1 cellular context compared by ENCODE assay signal in the genomic region with DNA sequence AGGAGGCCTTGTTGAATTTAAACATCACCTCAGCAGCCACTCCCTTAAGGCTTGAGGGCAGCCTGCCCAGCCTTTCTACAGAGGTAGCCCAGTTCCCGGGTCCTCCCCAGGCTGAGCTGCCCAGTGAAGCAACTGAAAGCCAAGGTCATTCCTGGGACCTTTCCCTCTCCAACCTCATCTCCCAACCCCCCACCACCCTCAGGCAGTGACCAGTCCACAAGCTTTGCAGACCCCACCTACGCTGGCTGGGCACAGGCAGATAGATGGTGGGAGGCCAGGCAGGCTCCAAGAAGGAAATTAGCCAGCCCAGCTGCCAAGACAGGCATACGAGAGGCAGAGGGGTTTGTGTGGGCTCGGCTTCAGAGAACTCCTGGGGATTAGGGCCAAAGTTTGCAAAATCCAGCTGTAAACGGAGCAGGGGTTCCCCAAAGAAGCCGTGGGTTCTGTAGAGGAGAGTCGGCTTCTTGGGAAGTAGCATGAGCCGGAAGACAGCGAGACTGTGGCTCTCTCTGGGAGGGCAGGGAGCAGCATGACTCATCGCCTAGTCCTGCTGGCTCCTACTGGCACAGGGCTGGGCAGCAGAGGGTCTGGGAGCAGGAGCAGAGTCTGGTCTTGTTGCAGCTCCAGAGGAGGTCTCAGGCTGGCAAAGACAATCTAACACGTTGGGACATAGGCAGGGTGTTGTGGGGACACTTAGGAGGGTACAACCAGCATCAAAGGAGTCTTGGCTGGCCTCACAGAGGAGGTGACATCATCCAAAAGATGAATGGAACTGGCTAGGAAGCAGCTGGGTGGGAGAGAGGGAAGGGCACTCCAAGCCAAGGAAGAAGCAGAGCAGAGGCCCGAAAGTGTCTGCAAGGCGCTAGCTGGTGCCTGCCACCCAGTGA.
TF ChIP-seq lines count a peak whose summit lies in the region.

No MANE protein-coding gene starts in this region.

TF ChIP-seq in HepG2, 621 proteins besides CTCF, POLR2A, EP300 and RAD21 (continued from another document):
- TF ChIP-seq KAT8 (CRISPR knock-in tag; IDR thresholded peaks at IDR 0.05): 0 out of 2 replicates have a peak, but pooled peaks have one; percentile 32
- TF ChIP-seq JUNB (CRISPR knock-in tag; IDR thresholded peaks at IDR 0.05; ENCODE audit: borderline replicate concordance): peak; percentile 46; the same call in 1 of the 2 replicates
- 0 out of 2 replicates have a peak, but pooled peaks have one; percentile 10 for TF ChIP-seq SP5 (CRISPR knock-in tag; IDR thresholded peaks at IDR 0.05; ENCODE audit: borderline replicate concordance, low read depth)
- TF ChIP-seq SKI (IDR thresholded peaks at IDR 0.05; ENCODE audit: partially characterized antibody): peak; percentile 9
- TF ChIP-seq, protein P1, sequence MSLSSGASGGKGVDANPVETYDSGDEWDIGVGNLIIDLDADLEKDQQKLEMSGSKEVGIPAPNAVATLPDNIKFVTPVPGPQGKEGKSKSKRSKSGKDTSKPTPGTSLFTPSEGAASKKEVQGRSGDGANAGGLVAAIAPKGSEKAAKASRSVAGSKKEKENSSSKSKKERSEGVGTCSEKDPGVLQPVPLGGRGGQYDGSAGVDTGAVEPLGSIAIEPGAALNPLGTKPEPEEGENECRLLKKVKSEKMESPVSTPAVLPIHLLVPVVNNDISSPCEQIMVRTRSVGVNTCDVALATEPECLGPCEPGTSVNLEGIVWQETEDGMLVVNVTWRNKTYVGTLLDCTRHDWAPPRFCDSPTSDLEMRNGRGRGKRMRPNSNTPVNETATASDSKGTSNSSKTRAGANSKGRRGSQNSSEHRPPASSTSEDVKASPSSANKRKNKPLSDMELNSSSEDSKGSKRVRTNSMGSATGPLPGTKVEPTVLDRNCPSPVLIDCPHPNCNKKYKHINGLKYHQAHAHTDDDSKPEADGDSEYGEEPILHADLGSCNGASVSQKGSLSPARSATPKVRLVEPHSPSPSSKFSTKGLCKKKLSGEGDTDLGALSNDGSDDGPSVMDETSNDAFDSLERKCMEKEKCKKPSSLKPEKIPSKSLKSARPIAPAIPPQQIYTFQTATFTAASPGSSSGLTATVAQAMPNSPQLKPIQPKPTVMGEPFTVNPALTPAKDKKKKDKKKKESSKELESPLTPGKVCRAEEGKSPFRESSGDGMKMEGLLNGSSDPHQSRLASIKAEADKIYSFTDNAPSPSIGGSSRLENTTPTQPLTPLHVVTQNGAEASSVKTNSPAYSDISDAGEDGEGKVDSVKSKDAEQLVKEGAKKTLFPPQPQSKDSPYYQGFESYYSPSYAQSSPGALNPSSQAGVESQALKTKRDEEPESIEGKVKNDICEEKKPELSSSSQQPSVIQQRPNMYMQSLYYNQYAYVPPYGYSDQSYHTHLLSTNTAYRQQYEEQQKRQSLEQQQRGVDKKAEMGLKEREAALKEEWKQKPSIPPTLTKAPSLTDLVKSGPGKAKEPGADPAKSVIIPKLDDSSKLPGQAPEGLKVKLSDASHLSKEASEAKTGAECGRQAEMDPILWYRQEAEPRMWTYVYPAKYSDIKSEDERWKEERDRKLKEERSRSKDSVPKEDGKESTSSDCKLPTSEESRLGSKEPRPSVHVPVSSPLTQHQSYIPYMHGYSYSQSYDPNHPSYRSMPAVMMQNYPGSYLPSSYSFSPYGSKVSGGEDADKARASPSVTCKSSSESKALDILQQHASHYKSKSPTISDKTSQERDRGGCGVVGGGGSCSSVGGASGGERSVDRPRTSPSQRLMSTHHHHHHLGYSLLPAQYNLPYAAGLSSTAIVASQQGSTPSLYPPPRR (CRISPR knock-in tag; IDR thresholded peaks at IDR 0.05; ENCODE audit: borderline replicate concordance): 0 out of 2 replicates have a peak, but pooled peaks have one; percentile 20
- peak; percentile 17; the same call in 1 of the 2 replicates for TF ChIP-seq RARA (CRISPR knock-in tag; IDR thresholded peaks at IDR 0.05)
- 0 out of 2 replicates have a peak, but pooled peaks have one; percentile 48 for TF ChIP-seq ZNF296 (CRISPR knock-in tag; conservative IDR thresholded peaks at IDR 0.05)
- peak; percentile 64; the same call in 1 of the 2 replicates for TF ChIP-seq ELF3 (CRISPR knock-in tag; IDR thresholded peaks at IDR 0.05)
- 0 out of 2 replicates have a peak, but pooled peaks have one; percentile 27 for TF ChIP-seq ZNF124 (CRISPR knock-in tag; IDR thresholded peaks at IDR 0.05)
- TF ChIP-seq, protein P2, sequence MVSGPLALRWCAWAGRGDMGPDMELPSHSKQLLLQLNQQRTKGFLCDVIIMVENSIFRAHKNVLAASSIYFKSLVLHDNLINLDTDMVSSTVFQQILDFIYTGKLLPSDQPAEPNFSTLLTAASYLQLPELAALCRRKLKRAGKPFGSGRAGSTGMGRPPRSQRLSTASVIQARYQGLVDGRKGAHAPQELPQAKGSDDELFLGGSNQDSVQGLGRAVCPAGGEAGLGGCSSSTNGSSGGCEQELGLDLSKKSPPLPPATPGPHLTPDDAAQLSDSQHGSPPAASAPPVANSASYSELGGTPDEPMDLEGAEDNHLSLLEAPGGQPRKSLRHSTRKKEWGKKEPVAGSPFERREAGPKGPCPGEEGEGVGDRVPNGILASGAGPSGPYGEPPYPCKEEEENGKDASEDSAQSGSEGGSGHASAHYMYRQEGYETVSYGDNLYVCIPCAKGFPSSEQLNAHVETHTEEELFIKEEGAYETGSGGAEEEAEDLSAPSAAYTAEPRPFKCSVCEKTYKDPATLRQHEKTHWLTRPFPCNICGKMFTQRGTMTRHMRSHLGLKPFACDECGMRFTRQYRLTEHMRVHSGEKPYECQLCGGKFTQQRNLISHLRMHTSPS (CRISPR knock-in tag; IDR thresholded peaks at IDR 0.05; ENCODE audit: low read depth): peak; percentile 87
- peak; percentile 45; the same call in 1 of the 2 replicates for TF ChIP-seq GATAD2A (CRISPR knock-in tag; IDR thresholded peaks at IDR 0.05)
- TF ChIP-seq TARDBP (CRISPR knock-in tag; IDR thresholded peaks at IDR 0.05): 0 out of 2 replicates have a peak, but pooled peaks have one; percentile 34
- 0 out of 2 replicates have a peak, but pooled peaks have one; percentile 27 for TF ChIP-seq ZFY (CRISPR knock-in tag; IDR thresholded peaks at IDR 0.05)
- TF ChIP-seq TRIM24 (CRISPR knock-in tag; IDR thresholded peaks at IDR 0.05): no peak
- TF ChIP-seq JUND (CRISPR knock-in tag; IDR thresholded peaks at IDR 0.05): peak; percentile 97
- peak; percentile 30 for TF ChIP-seq ZFX (CRISPR knock-in tag; IDR thresholded peaks at IDR 0.05; ENCODE audit: low read depth)
- TF ChIP-seq ZNF350 (CRISPR knock-in tag; IDR thresholded peaks at IDR 0.05; ENCODE audit: borderline replicate concordance, low read depth): peak; percentile 45; the same call in 1 of the 2 replicates
- no peak for TF ChIP-seq NKX3-1 (CRISPR knock-in tag; IDR thresholded peaks at IDR 0.05)
- TF ChIP-seq NFYC (CRISPR knock-in tag; IDR thresholded peaks at IDR 0.05): no peak
- TF ChIP-seq CBFB (CRISPR knock-in tag; IDR thresholded peaks at IDR 0.05): no peak
- TF ChIP-seq ELF1 (CRISPR knock-in tag; IDR thresholded peaks at IDR 0.05): 0 out of 2 replicates have a peak, but pooled peaks have one; percentile 47
- TF ChIP-seq ARNTL (CRISPR knock-in tag; IDR thresholded peaks at IDR 0.05): peak; percentile 45; the same call in 1 of the 2 replicates
- TF ChIP-seq NFIC (IDR thresholded peaks at IDR 0.05; ENCODE audit: low read length): no peak
- TF ChIP-seq, protein P3, sequence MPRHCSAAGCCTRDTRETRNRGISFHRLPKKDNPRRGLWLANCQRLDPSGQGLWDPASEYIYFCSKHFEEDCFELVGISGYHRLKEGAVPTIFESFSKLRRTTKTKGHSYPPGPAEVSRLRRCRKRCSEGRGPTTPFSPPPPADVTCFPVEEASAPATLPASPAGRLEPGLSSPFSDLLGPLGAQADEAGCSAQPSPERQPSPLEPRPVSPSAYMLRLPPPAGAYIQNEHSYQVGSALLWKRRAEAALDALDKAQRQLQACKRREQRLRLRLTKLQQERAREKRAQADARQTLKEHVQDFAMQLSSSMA (CRISPR knock-in tag; IDR thresholded peaks at IDR 0.05): 0 out of 2 replicates have a peak, but pooled peaks have one; percentile 26
- no peak for TF ChIP-seq LCORL (IDR thresholded peaks at IDR 0.05)
- peak; percentile 68; the same call in 1 of the 2 replicates for TF ChIP-seq LCORL (CRISPR knock-in tag; IDR thresholded peaks at IDR 0.05)
- TF ChIP-seq, protein P4, sequence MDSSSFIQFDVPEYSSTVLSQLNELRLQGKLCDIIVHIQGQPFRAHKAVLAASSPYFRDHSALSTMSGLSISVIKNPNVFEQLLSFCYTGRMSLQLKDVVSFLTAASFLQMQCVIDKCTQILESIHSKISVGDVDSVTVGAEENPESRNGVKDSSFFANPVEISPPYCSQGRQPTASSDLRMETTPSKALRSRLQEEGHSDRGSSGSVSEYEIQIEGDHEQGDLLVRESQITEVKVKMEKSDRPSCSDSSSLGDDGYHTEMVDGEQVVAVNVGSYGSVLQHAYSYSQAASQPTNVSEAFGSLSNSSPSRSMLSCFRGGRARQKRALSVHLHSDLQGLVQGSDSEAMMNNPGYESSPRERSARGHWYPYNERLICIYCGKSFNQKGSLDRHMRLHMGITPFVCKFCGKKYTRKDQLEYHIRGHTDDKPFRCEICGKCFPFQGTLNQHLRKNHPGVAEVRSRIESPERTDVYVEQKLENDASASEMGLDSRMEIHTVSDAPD (CRISPR knock-in tag; IDR thresholded peaks at IDR 0.05): 0 out of 2 replicates have a peak, but pooled peaks have one; percentile 39
- 0 out of 2 replicates have a peak, but pooled peaks have one; percentile 24 for TF ChIP-seq SALL1 (CRISPR knock-in tag; IDR thresholded peaks at IDR 0.05)
- TF ChIP-seq, protein P5, sequence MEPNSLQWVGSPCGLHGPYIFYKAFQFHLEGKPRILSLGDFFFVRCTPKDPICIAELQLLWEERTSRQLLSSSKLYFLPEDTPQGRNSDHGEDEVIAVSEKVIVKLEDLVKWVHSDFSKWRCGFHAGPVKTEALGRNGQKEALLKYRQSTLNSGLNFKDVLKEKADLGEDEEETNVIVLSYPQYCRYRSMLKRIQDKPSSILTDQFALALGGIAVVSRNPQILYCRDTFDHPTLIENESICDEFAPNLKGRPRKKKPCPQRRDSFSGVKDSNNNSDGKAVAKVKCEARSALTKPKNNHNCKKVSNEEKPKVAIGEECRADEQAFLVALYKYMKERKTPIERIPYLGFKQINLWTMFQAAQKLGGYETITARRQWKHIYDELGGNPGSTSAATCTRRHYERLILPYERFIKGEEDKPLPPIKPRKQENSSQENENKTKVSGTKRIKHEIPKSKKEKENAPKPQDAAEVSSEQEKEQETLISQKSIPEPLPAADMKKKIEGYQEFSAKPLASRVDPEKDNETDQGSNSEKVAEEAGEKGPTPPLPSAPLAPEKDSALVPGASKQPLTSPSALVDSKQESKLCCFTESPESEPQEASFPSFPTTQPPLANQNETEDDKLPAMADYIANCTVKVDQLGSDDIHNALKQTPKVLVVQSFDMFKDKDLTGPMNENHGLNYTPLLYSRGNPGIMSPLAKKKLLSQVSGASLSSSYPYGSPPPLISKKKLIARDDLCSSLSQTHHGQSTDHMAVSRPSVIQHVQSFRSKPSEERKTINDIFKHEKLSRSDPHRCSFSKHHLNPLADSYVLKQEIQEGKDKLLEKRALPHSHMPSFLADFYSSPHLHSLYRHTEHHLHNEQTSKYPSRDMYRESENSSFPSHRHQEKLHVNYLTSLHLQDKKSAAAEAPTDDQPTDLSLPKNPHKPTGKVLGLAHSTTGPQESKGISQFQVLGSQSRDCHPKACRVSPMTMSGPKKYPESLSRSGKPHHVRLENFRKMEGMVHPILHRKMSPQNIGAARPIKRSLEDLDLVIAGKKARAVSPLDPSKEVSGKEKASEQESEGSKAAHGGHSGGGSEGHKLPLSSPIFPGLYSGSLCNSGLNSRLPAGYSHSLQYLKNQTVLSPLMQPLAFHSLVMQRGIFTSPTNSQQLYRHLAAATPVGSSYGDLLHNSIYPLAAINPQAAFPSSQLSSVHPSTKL (CRISPR knock-in tag; IDR thresholded peaks at IDR 0.05): peak; percentile 27; the same call in 1 of the 2 replicates
- 0 out of 2 replicates have a peak, but pooled peaks have one; percentile 26 for TF ChIP-seq ESRRA (CRISPR knock-in tag; IDR thresholded peaks at IDR 0.05; ENCODE audit: low read depth)
- peak; percentile 38; the same call in 1 of the 2 replicates for TF ChIP-seq GABPB1 (CRISPR knock-in tag; IDR thresholded peaks at IDR 0.05)
- TF ChIP-seq ZNF598 (CRISPR knock-in tag; IDR thresholded peaks at IDR 0.05; ENCODE audit: borderline replicate concordance): peak; percentile 29; the same call in 1 of the 2 replicates
- TF ChIP-seq, protein P6, sequence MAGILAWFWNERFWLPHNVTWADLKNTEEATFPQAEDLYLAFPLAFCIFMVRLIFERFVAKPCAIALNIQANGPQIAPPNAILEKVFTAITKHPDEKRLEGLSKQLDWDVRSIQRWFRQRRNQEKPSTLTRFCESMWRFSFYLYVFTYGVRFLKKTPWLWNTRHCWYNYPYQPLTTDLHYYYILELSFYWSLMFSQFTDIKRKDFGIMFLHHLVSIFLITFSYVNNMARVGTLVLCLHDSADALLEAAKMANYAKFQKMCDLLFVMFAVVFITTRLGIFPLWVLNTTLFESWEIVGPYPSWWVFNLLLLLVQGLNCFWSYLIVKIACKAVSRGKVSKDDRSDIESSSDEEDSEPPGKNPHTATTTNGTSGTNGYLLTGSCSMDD (CRISPR knock-in tag; IDR thresholded peaks at IDR 0.05): no peak
- TF ChIP-seq PHF20 (CRISPR knock-in tag; IDR thresholded peaks at IDR 0.05): no peak
- TF ChIP-seq SAP130 (CRISPR knock-in tag; IDR thresholded peaks at IDR 0.05; ENCODE audit: low read depth): peak; percentile 77
- TF ChIP-seq ATF7 (IDR thresholded peaks at IDR 0.05): peak; percentile 36
- no peak for TF ChIP-seq ATF7 (CRISPR knock-in tag; IDR thresholded peaks at IDR 0.05)
- TF ChIP-seq TCF12 (IDR thresholded peaks at IDR 0.05): no peak
- TF ChIP-seq TCF12 (CRISPR knock-in tag; IDR thresholded peaks at IDR 0.05): no peak
- TF ChIP-seq NFATC3 (CRISPR knock-in tag; IDR thresholded peaks at IDR 0.05): no peak
- TF ChIP-seq FOSL1 (CRISPR knock-in tag; IDR thresholded peaks at IDR 0.05; ENCODE audit: borderline replicate concordance): peak; percentile 88
- TF ChIP-seq, protein P7, sequence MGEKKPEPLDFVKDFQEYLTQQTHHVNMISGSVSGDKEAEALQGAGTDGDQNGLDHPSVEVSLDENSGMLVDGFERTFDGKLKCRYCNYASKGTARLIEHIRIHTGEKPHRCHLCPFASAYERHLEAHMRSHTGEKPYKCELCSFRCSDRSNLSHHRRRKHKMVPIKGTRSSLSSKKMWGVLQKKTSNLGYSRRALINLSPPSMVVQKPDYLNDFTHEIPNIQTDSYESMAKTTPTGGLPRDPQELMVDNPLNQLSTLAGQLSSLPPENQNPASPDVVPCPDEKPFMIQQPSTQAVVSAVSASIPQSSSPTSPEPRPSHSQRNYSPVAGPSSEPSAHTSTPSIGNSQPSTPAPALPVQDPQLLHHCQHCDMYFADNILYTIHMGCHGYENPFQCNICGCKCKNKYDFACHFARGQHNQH (CRISPR knock-in tag; IDR thresholded peaks at IDR 0.05): peak; percentile 37; the same call in 1 of the 2 replicates
